ENCODE assay signal across 7 cellular contexts in the genomic region with DNA sequence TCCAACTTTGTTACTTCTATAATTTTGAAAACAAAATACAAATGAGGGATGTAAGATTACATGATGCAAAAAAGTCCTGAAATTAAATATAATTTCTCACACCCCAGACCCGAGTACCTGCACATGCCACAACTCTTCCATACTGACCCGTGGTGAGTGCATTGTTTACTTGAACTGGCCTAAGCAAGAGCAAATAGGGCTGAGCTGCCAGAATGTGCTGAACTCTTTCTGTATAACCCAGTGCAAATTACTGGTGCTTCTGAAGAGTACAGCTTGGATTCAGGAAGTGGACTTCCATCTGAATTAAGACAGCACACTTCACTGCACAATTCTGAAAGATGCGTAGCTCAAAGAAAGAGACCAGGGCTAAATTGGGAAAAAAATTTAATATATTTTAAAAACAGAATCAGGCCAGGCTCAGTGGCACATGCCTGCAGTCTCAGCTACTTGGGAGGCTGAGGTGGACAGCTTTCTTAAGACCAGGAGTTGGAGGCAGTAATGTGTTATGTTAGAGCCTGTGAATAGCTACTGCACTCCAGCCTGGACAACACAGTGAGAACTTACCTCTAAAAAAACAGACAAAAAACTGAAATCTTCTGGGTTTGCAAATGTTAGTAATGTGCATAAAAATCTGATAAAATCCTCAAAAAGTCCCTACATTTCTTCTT.
A peak's percentile ranks its signal among the peaks of the same experiment; 100 is the strongest.
DNase-seq lines count a peak whose midpoint lies in the region; ATAC-seq, FAIRE-seq and TF ChIP-seq lines count a peak whose summit lies in the region.
"Not testable (repeated sequence)": the region's sequence is repeated elsewhere in the genome, so short reads cannot be mapped to it uniquely, and the experiment has no call there.

No MANE protein-coding gene starts in this region.

- dilution Hi-C loops in IMR-90 (cut with HindIII; ENCODE audit: low sequenced_read_pairs, unreplicated experiment) = not testable (repeated sequence)

- DNase-seq in A673 (ENCODE audit: low spot score) = peak; percentile 71
- not testable (repeated sequence) for DNase-seq in GM23338 (ENCODE audit: low spot score); IMR-90; SK-N-MC (ENCODE audit: low read depth, low spot score); K562 (ENCODE audit: extremely low read depth in 1 of 4, low spot score in 3 of 4); HepG2 (ENCODE audit: low spot score)
- DNase-seq in retina = peak; percentile 13

- H3K4ac ChIP-seq in IMR-90 (ENCODE audit: low read depth, low read length) = not testable (repeated sequence)

- not testable (repeated sequence) for H2AK5ac ChIP-seq in IMR-90 (ENCODE audit: low read depth, low read length)

- H3K9me1 ChIP-seq in IMR-90 (ENCODE audit: insufficient read depth, low read length); K562 (ENCODE audit: control insufficient read depth, insufficient read depth, low read length): not testable (repeated sequence)

- WGBS in IMR-90 (ENCODE audit: extremely low coverage in 2 of 2, insufficient read length in 1 of 2), 2 experiments = no CpG with 5 or more reads among the region's 3 CpGs
- 86% methylated on average over 1 of the region's 3 CpGs for WGBS in K562 (ENCODE audit: insufficient coverage, low coverage, missing lambda C conversion rate)
- 30% methylated on average over 2 of the region's 3 CpGs for WGBS in HepG2 (ENCODE audit: low lambda C conversion rate)

- H4K91ac ChIP-seq in IMR-90 (ENCODE audit: insufficient read depth, low read depth, low read length) = not testable (repeated sequence)

- H3F3A ChIP-seq in GM23338 (replicated peaks; ENCODE audit: low read depth) = not testable (repeated sequence)

- H2BK5ac ChIP-seq in IMR-90 (ENCODE audit: low read depth, low read length, poor library complexity, severe bottlenecking) = not testable (repeated sequence)

- not testable (repeated sequence) for H2BK120ac ChIP-seq in IMR-90 (ENCODE audit: low read depth, low read length)

- CTCF ChIA-PET in A673 (lab: Charles Lee) = interaction anchor here (0.7 kb wide), 1 partner anchor 42 kb away, joined by 3 read pairs; no protein-coding TSS in a partner anchor
- CTCF ChIA-PET in IMR-90 (lab: Yijun Ruan, JAX); K562 (lab: Yijun Ruan, JAX; ENCODE audit: low intra/inter-chr PET ratio); HepG2 (lab: Yijun Ruan, JAX; ENCODE audit: low intra/inter-chr PET ratio, low total read pairs): not testable (repeated sequence)

- H3K9me3 Mint-ChIP-seq in GM23338 = not testable (repeated sequence)

- not testable (repeated sequence) for H3K27me3 ChIP-seq in A673 (replicated peaks; ENCODE audit: insufficient read depth, low read depth, low read length, poor library complexity); GM23338 (ENCODE audit: insufficient read depth); IMR-90 (ENCODE audit: control insufficient read depth, insufficient read depth, low read length); K562 (ENCODE audit: control insufficient read depth in 2 of 2, insufficient read depth in 2 of 2, low read length in 2 of 2); HepG2 (ENCODE audit: control insufficient read depth in 1 of 2, insufficient read depth in 2 of 2, low read length in 2 of 2)

- not testable (repeated sequence) for H3K18ac ChIP-seq in IMR-90 (ENCODE audit: low read depth, low read length)

- H3K27me3 Mint-ChIP-seq in GM23338 (ENCODE audit: insufficient read depth, low read depth, poor library complexity) = not testable (repeated sequence)

- H3K79me1 ChIP-seq in IMR-90 (ENCODE audit: low read depth in 1 of 2, low read length in 2 of 2) = peaks cover 0 to 17% of the 10 kb centered on the region in 2 experiments; a peak in 3 of 4 replicates

- not testable (repeated sequence) for H3K9ac ChIP-seq in IMR-90 (ENCODE audit: low read depth, low read length); K562 (ENCODE audit: insufficient read depth in 1 of 2, low read depth in 2 of 2, low read length in 2 of 2); HepG2 (ENCODE audit: insufficient read depth, low read depth, low read length)
- peak overlapping the region; percentile 59 for H3K9ac ChIP-seq in SK-N-MC (ENCODE audit: insufficient read length)

- H3K4me2 ChIP-seq in GM23338; IMR-90 (ENCODE audit: low read depth, low read length); K562 (ENCODE audit: insufficient read depth, low read length): not testable (repeated sequence)
- peak overlapping the region; percentile 45; the same call in 1 of the 2 replicates for H3K4me2 ChIP-seq in HepG2 (ENCODE audit: low read depth, low read length)

- not testable (repeated sequence) for H3K4me1 Mint-ChIP-seq in GM23338

- H3K27ac Mint-ChIP-seq in GM23338 = not testable (repeated sequence)

- H3K23ac ChIP-seq in IMR-90 (ENCODE audit: low read depth, low read length) = not testable (repeated sequence)

- not testable (repeated sequence) for H2AFZ ChIP-seq in GM23338; IMR-90 (replicated peaks; ENCODE audit: low read length, poor library complexity); K562 (ENCODE audit: low read depth, low read length); HepG2 (ENCODE audit: low read length)

- not testable (repeated sequence) for TF ChIP-seq RAD21 in IMR-90 (IDR thresholded peaks at IDR 0.05; ENCODE audit: low read length); K562 (CRISPR knock-in tag; conservative IDR thresholded peaks at IDR 0.05 in 1 of 2, IDR thresholded peaks at IDR 0.05 in 1 of 2); HepG2 (CRISPR knock-in tag; IDR thresholded peaks at IDR 0.05)

- peaks cover 20% of the 10 kb centered on the region for H3K79me2 ChIP-seq in GM23338 (replicated peaks; ENCODE audit: insufficient read depth)
- not testable (repeated sequence) for H3K79me2 ChIP-seq in K562 (ENCODE audit: control insufficient read depth, insufficient read depth, low read length); HepG2 (ENCODE audit: insufficient read depth, low read length)

- H2AK9ac ChIP-seq in IMR-90 (replicated peaks; ENCODE audit: low read depth, low read length, poor library complexity) = not testable (repeated sequence)

- H3K9me2 ChIP-seq in GM23338 (ENCODE audit: insufficient read depth) = not testable (repeated sequence)

- FAIRE-seq in K562 (lab: Jason Lieb, UNC) (peak; percentile 62), HepG2 (lab: Jason Lieb, UNC) (peak; percentile 85)

- H4K5ac ChIP-seq in IMR-90 (ENCODE audit: low read depth, low read length) = not testable (repeated sequence)

- BruUV-seq in A673 (replicated peaks; lab: Mats Ljungman, UMichigan); IMR-90 (replicated peaks; lab: Mats Ljungman, UMichigan); K562 (replicated peaks; lab: Mats Ljungman, UMichigan); HepG2 (replicated peaks; lab: Mats Ljungman, UMichigan): not testable (repeated sequence)

- H4K20me1 ChIP-seq in GM23338 (replicated peaks; ENCODE audit: insufficient read depth); IMR-90 (ENCODE audit: insufficient read depth, low read length); K562 (replicated peaks; ENCODE audit: control insufficient read depth, insufficient read depth, low read length); HepG2 (ENCODE audit: insufficient read depth, low read length): not testable (repeated sequence)

- not testable (repeated sequence) for H2BK15ac ChIP-seq in IMR-90 (ENCODE audit: low read depth, low read length)

- not testable (repeated sequence) for H3K36me3 Mint-ChIP-seq in GM23338 (ENCODE audit: low read depth)

- TF ChIP-seq POLR2A in IMR-90 (IDR thresholded peaks at IDR 0.05; ENCODE audit: low read depth, low read length); K562 (conservative IDR thresholded peaks at IDR 0.05); HepG2 (IDR thresholded peaks at IDR 0.05; ENCODE audit: insufficient read depth in 1 of 2, low read depth in 2 of 2, low read length in 2 of 2): not testable (repeated sequence)

- not testable (repeated sequence) for H2BK20ac ChIP-seq in IMR-90 (ENCODE audit: low read depth, low read length)

- not testable (repeated sequence) for H3K36me3 ChIP-seq in A673 (ENCODE audit: insufficient read depth, low read length, poor library complexity, severe bottlenecking); GM23338 (ENCODE audit: insufficient read depth); IMR-90 (ENCODE audit: control insufficient read depth, insufficient read depth, low read length); SK-N-MC (ENCODE audit: insufficient read depth, low read length); K562 (ENCODE audit: control insufficient read depth, insufficient read depth, low read length); HepG2 (replicated peaks in 1 of 2; ENCODE audit: control insufficient read depth in 1 of 2, insufficient read depth in 2 of 2, low read length in 2 of 2)

- H3K27ac ChIP-seq in A673 (ENCODE audit: low read depth, low read length, poor library complexity, severe bottlenecking) (peak overlapping the region; percentile 99), SK-N-MC (peak overlapping the region; percentile 98)
- not testable (repeated sequence) for H3K27ac ChIP-seq in GM23338 (ENCODE audit: low read depth); IMR-90 (ENCODE audit: insufficient read depth, low read length); K562 (ENCODE audit: extremely low read depth, low read depth, low read length); HepG2 (ENCODE audit: extremely low read length, insufficient read depth, low read length)

- H4K8ac ChIP-seq in IMR-90 (ENCODE audit: low read depth in 2 of 2, low read length in 2 of 2) = not testable (repeated sequence)

- POLR2A ChIA-PET in A673 (lab: Charles Lee; ENCODE audit: low non-redundant PET); IMR-90 (lab: Charles Lee; ENCODE audit: unreplicated experiment); K562 (lab: Yijun Ruan, JAX); HepG2 (lab: Yijun Ruan, JAX): not testable (repeated sequence)

- intact Hi-C loops in A673 (cut with micrococcal nuclease; ENCODE audit: unreplicated experiment) = loop anchor here (2.0 to 5.0 kb wide), 2 partner anchors 16 to 79 kb away; no protein-coding TSS in a partner anchor
- intact Hi-C loops in IMR-90 (cut with micrococcal nuclease); K562 (cut with micrococcal nuclease); HepG2 (cut with micrococcal nuclease; ENCODE audit: unreplicated experiment): not testable (repeated sequence)

- in situ Hi-C loops in IMR-90 (cut with MboI; ENCODE audit: low sequenced_read_pairs); K562 (cut with MboI); HepG2 (cut with HindIII; ENCODE audit: extremely low pct_ligation_motif_present, low pct_unique_long_range_greater_than_20kb): not testable (repeated sequence)

- not testable (repeated sequence) for H3K56ac ChIP-seq in IMR-90 (ENCODE audit: extremely low read depth, insufficient read depth, low read length)

- not testable (repeated sequence) for TF ChIP-seq EP300 in K562 (IDR thresholded peaks at IDR 0.05; ENCODE audit: low read length); HepG2 (IDR thresholded peaks at IDR 0.05; ENCODE audit: low read depth in 2 of 2, low read length in 2 of 2); HepG2 (CRISPR knock-in tag; IDR thresholded peaks at IDR 0.05; ENCODE audit: borderline replicate concordance)

- H3K4me3 Mint-ChIP-seq in GM23338 = not testable (repeated sequence)

- H3K14ac ChIP-seq in IMR-90 (replicated peaks; ENCODE audit: low read depth, low read length) = not testable (repeated sequence)

- not testable (repeated sequence) for H3K4me3 ChIP-seq in A673 (ENCODE audit: low read depth, low read length, poor library complexity, severe bottlenecking); GM23338; IMR-90 (ENCODE audit: insufficient read depth, low read depth, low read length); SK-N-MC; K562; HepG2 (replicated peaks in 1 of 3; ENCODE audit: insufficient read depth in 1 of 3, low read depth in 2 of 3, low read length in 3 of 3)

- TF ChIP-seq CTCF in A673 (conservative IDR thresholded peaks at IDR 0.05; ENCODE audit: low read depth, low read length); GM23338 (conservative IDR thresholded peaks at IDR 0.05; ENCODE audit: low read depth in 2 of 2); IMR-90 (conservative IDR thresholded peaks at IDR 0.05; ENCODE audit: low read depth, low read length); K562 (IDR thresholded peaks at IDR 0.05 in 2 of 3, conservative IDR thresholded peaks at IDR 0.05 in 1 of 3; ENCODE audit: insufficient read depth in 2 of 3, low read depth in 1 of 3, low read length in 3 of 3); HepG2 (CRISPR knock-in tag; IDR thresholded peaks at IDR 0.05): not testable (repeated sequence)

- H3K4me1 ChIP-seq in A673 (ENCODE audit: insufficient read depth, low read length, poor library complexity, severe bottlenecking) = peaks cover 51% of the 10 kb centered on the region
- not testable (repeated sequence) for H3K4me1 ChIP-seq in GM23338 (ENCODE audit: insufficient read depth); IMR-90 (ENCODE audit: control insufficient read depth, insufficient read depth, low read length); K562 (replicated peaks in 1 of 2; ENCODE audit: control insufficient read depth in 2 of 2, insufficient read depth in 2 of 2, low read length in 2 of 2)
- peaks cover 47% of the 10 kb centered on the region for H3K4me1 ChIP-seq in HepG2 (ENCODE audit: insufficient read depth, low read length)

- ATAC-seq in GM23338 (peak; percentile 32; the same call in 1 of the 3 replicates), IMR-90 (ENCODE audit: low read depth) (peak; percentile 49; the same call in 1 of the 2 replicates), K562 (peak; percentile 69), HepG2 (peak; percentile 95)

- H3K9me3 ChIP-seq in A673 (ENCODE audit: low read depth, low read length, poor library complexity, severe bottlenecking); IMR-90 (ENCODE audit: control insufficient read depth, insufficient read depth, low read length); SK-N-MC (ENCODE audit: low read depth, low read length); K562 (replicated peaks; ENCODE audit: control insufficient read depth, insufficient read depth, low read depth, low read length); HepG2 (ENCODE audit: low read length): not testable (repeated sequence)

Comparison
In these comparisons a context has a peak if more than half of its experiments do, and no peak if none do; other contexts are left out.
1. ATAC-seq: peak in every context shown above with its lines; median percentile 95 in HepG2; 69 in K562; 49 in IMR-90; 32 in GM23338.